Comparison of ENCODE assay signal across 32 cellular contexts in genomic region chr3:159209459-159209858, GRCh38.
"Had no signal": no experiment of that assay in that cellular context is flagged by ENCODE, and none has a peak within 500 bp of the region (broad histone marks: within the 10 kb centered on the region; RNA-seq: fewer than 3 reads in every experiment).

No MANE protein-coding gene starts in this region.

- H2AFZ ChIP-seq: PC-9 had no signal

- H3K36me3 ChIP-seq: MG63, SJCRH30 had no signal

- H3K27ac ChIP-seq: PC-9, RWPE1, SJCRH30, SK-N-MC had no signal

- H3K27me3 ChIP-seq: MG63, SJCRH30 had no signal

- H3K4me3 ChIP-seq: MG63, PC-9, SJCRH30, SK-N-MC had no signal

- H3K4me2 ChIP-seq: PC-9 had no signal

- H3K9me3 ChIP-seq: MG63, SJCRH30 had no signal

- DNase-seq: Kasumi-1, MG63, NCI-H1048, NCI-H1092 treated with DMSO at 0.1 percent for 48 hours, NCI-H1105 treated with DMSO at 0.1 percent for 48 hours, NCI-H1417, NCI-H1436, NCI-H146, NCI-H1694, NCI-H187, NCI-H1930, NCI-H2029 treated with DMSO at 0.1 percent for 48 hours, NCI-H2081 treated with DMSO at 0.1 percent for 48 hours, NCI-H2107, NCI-H2171, NCI-H226, NCI-H446 treated with DMSO at 0.1 percent for 48 hours, NCI-H510A, NCI-H524, NCI-H526, NCI-H69, NCI-H748 treated with DMSO at 0.1 percent for 48 hours, NCI-H82, PC-9, SHP77, SIG-M5, SJCRH30 had no signal

- ATAC-seq: Panc1, Right ventricle myocardium inferior, SK-N-SH treated with all-trans-retinoic acid at 6 μM for 48 hours had no signal

- H3K4me1 ChIP-seq: SJCRH30 had no signal
